15 cellular contexts compared by ENCODE assay signal in the genomic region with DNA sequence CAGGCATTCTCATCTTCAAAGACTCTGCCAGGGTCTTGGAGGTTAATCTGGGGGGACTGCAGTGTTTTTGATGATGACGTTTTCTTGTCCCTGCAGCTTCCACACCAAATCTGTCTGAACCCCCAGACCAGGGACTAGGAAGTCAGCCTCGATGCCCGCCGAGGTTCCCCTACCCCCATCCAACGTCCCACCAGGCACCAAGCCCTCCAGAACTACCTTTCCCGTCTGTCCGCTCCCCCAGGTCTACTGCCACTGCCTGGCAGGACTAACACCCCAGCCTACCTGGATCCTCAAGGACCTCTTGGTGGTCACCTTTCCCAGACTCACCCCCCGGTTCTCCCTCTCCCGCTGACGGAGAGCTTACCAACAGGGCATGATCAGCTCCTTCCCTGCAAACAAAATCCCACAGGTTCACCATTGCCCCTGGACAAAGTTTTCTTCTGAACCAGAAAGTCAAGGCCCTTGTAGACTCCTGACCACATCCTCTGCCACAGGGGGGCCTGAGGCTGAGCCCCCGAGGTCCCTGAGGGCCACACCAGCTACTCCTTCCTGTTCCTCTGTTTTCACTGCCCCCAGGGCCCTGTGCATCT. TPM values are rescaled to one million over a fixed set of nuclear protein-coding genes. Genes with fewer than 3 reads are reported as not detected.
"Had no signal": no experiment of that assay in that cellular context is flagged by ENCODE, and none has a peak within 500 bp of the region (broad histone marks: within the 10 kb centered on the region; RNA-seq: fewer than 3 reads in every experiment).

No MANE protein-coding gene starts in this region.

- H3K27ac Mint-ChIP-seq: activated CD4-positive, alpha-beta T cell treated with anti-CD3 and anti-CD28 coated beads, Interleukin-2, amount 10 ng/mL, durations not matched to agents 24 days and 14 days; naive B cell had no signal

- H3K4me3 ChIP-seq: lung, prostate gland, right lobe of liver, SJSA1 had no signal

- ATAC-seq: right lobe of liver; stimulated activated naive CD8-positive, alpha-beta T cell treated with anti-CD3 and anti-CD28 coated beads, Interleukin-15, Interleukin-2, amounts not matched to agents 100 U/mL and 50 U/mL, for 24 hours had no signal

- H3K9me3 ChIP-seq: prostate gland, right lobe of liver, SJSA1 had no signal

- H3K36me3 ChIP-seq: prostate gland, right lobe of liver, SJSA1 had no signal

- H3K9me3 Mint-ChIP-seq: activated CD4-positive, alpha-beta T cell treated with anti-CD3 and anti-CD28 coated beads, Interleukin-2, amount 10 ng/mL, durations not matched to agents 24 days and 14 days had no signal

- H3K27ac ChIP-seq: prostate gland, right lobe of liver, SJSA1 had no signal

- H3K4me1 Mint-ChIP-seq: activated CD4-positive, alpha-beta T cell treated with anti-CD3 and anti-CD28 coated beads, Interleukin-2, amount 10 ng/mL, durations not matched to agents 24 days and 14 days; naive B cell had no signal

- H3K36me3 Mint-ChIP-seq: naive B cell had no signal

- H3K4me3 Mint-ChIP-seq: activated CD4-positive, alpha-beta T cell treated with anti-CD3 and anti-CD28 coated beads, Interleukin-2, amount 10 ng/mL, durations not matched to agents 24 days and 14 days; naive B cell had no signal

- H3K4me1 ChIP-seq: prostate gland, right lobe of liver had no signal

- H3K27me3 ChIP-seq: right lobe of liver, SJSA1 had no signal

- DNase-seq: activated CD4-positive, alpha-beta T cell treated with anti-CD3 and anti-CD28 coated beads, Interleukin-2, amount 10 ng/mL, durations not matched to agents 24 days and 14 days; caudate nucleus; hippocampal formation; naive B cell; stimulated activated CD4-positive, alpha-beta T cell treated with anti-CD3 and anti-CD28 coated beads, Interleukin-12 subunit alpha, Interleukin-12 subunit beta, amount 100 ng/mL, for 4 hours; stimulated activated CD4-positive, alpha-beta T cell treated with anti-CD3 and anti-CD28 coated beads, Interleukin-2, amount 100 ng/mL, for 48 hours; stimulated activated naive CD8-positive, alpha-beta T cell treated with anti-CD3 and anti-CD28 coated beads, Interleukin-15, Interleukin-2, amounts not matched to agents 100 U/mL and 50 U/mL, for 24 hours; T-helper 1 cell had no signal

RNA-seq across cellular contexts. Expression of a gene that starts 40.9 kb away (rescaled TPM):
- total RNA-seq: activated CD4-positive, alpha-beta T cell treated with anti-CD3 and anti-CD28 coated beads, Interleukin-2, amount 10 ng/mL, durations not matched to agents 24 days and 14 days; activated CD8-positive, alpha-beta memory T cell treated with anti-CD3 and anti-CD28 coated beads for 36 hours; glomerular endothelial cell; lung; right lobe of liver had no signal
- polyA plus RNA-seq: esophagus, lung had no signal
